In genomic region chr3:111737056-111737711, GRCh38 we compare ENCODE assay signal across 13 cellular contexts.
DNase-seq lines count a peak whose midpoint lies in the region; ATAC-seq and TF ChIP-seq lines count a peak whose summit lies in the region.
"Had no signal": no experiment of that assay in that cellular context is flagged by ENCODE, and none has a peak within 500 bp of the region (broad histone marks: within the 10 kb centered on the region; RNA-seq: fewer than 3 reads in every experiment).

No MANE protein-coding gene starts in this region.

- H3K4me1 ChIP-seq in PC-9 (replicated peaks; ENCODE audit: insufficient read depth) (peaks cover 73% of the 10 kb centered on the region), muscle layer of duodenum (ENCODE audit: control insufficient read depth in 1 of 2, insufficient read depth in 2 of 2, low read length in 2 of 2) (peaks cover 0 to 25% of the 10 kb centered on the region in 2 donors), tibial artery (peaks cover 0 to 57% (median 32%) of the 10 kb centered on the region in 4 donors)
- no peaks in the 10 kb centered on the region for H3K4me1 ChIP-seq in CD8-positive, alpha-beta T cell (ENCODE audit: insufficient read depth, low read length)

- H3K27ac Mint-ChIP-seq in activated naive CD4-positive, alpha-beta T cell treated with anti-CD3 and anti-CD28 coated beads, Interleukin-2, amount 10 ng/mL, durations not matched to agents 7 days and 5 days, result no peak overlapping the region
- H3K27ac Mint-ChIP-seq in CD8-positive, alpha-beta T cell, result no peak overlapping the region
- H3K27ac Mint-ChIP-seq: activated CD4-positive, alpha-beta T cell treated with anti-CD3 and anti-CD28 coated beads, Interleukin-2, amount 10 ng/mL, durations not matched to agents 7 days and 5 days; activated T-helper 17 cell treated with anti-CD3 and anti-CD28 coated beads, Interleukin-2, amount 50 U/mL, for 72 hours; H9 had no signal

- no peaks in the 10 kb centered on the region for H3K9me2 ChIP-seq in PC-9 (ENCODE audit: insufficient read depth)

- H4K20me1 ChIP-seq in PC-9 (ENCODE audit: insufficient read depth), result no peaks in the 10 kb centered on the region

- no peaks in the 10 kb centered on the region for H3K27me3 Mint-ChIP-seq in activated naive CD4-positive, alpha-beta T cell treated with anti-CD3 and anti-CD28 coated beads, Interleukin-2, amount 10 ng/mL, durations not matched to agents 7 days and 5 days
- H3K27me3 Mint-ChIP-seq in CD8-positive, alpha-beta T cell (ENCODE audit: low read depth), result no peaks in the 10 kb centered on the region
- H3K27me3 Mint-ChIP-seq: activated CD4-positive, alpha-beta T cell treated with anti-CD3 and anti-CD28 coated beads, Interleukin-2, amount 10 ng/mL, durations not matched to agents 7 days and 5 days; activated T-helper 17 cell treated with anti-CD3 and anti-CD28 coated beads, Interleukin-2, amount 50 U/mL, for 72 hours had no signal

- H3K4me3 ChIP-seq in PC-9 (no peak overlapping the region), muscle layer of duodenum (ENCODE audit: low read depth in 1 of 2, low read length in 2 of 2) (no peak overlapping the region), tibial artery (no peak overlapping the region)
- H3K4me3 ChIP-seq in CD8-positive, alpha-beta T cell (ENCODE audit: low read depth, low read length), result no peak overlapping the region

- intact Hi-C loops in PC-9 (cut with micrococcal nuclease; ENCODE audit: unreplicated experiment) (loop anchor here (5.0 kb wide), 2 partner anchors 185 to 1810 kb away; no protein-coding TSS in a partner anchor), tibial artery (cut with DNase I; ENCODE audit: low total_unique reads) (loop anchor here (5.0 kb wide), 1 partner anchor 125 kb away; no protein-coding TSS in a partner anchor)
- intact Hi-C loops in CD8-positive, alpha-beta T cell (cut with DNase I, micrococcal nuclease), result no loop called here

- no peak overlapping the region for H3K4me3 Mint-ChIP-seq in activated naive CD4-positive, alpha-beta T cell treated with anti-CD3 and anti-CD28 coated beads, Interleukin-2, amount 10 ng/mL, durations not matched to agents 7 days and 5 days
- H3K4me3 Mint-ChIP-seq in CD8-positive, alpha-beta T cell, result no peak overlapping the region
- H3K4me3 Mint-ChIP-seq: activated CD4-positive, alpha-beta T cell treated with anti-CD3 and anti-CD28 coated beads, Interleukin-2, amount 10 ng/mL, durations not matched to agents 7 days and 5 days; activated T-helper 17 cell treated with anti-CD3 and anti-CD28 coated beads, Interleukin-2, amount 50 U/mL, for 72 hours; H9 had no signal

- no peak overlapping the region for H2AFZ ChIP-seq in PC-9

- CTCF ChIA-PET in PC-9 (lab: Charles Lee), result no interaction called here
- CTCF ChIA-PET in activated naive CD4-positive, alpha-beta T cell treated with anti-CD3 and anti-CD28 coated beads, Interleukin-2, amount 10 ng/mL, durations not matched to agents 7 days and 5 days (lab: Charles Lee), result interaction anchor here (1.3 to 1.4 kb wide), 2 partner anchors 20 to 24 kb away, joined by 3 to 4 read pairs; no protein-coding TSS in a partner anchor
- CTCF ChIA-PET in CD8-positive, alpha-beta T cell (lab: Charles Lee), result no interaction called here

- no TSS peak for BruUV-seq in PC-9 (replicated peaks; lab: Mats Ljungman, UMichigan)

- H3K9me3 ChIP-seq in PC-9 (ENCODE audit: insufficient read depth, low read depth) (no peaks in the 10 kb centered on the region), muscle layer of duodenum (ENCODE audit: control insufficient read depth in 1 of 2, low read length in 2 of 2) (no peaks in the 10 kb centered on the region), tibial artery (no peaks in the 10 kb centered on the region)
- no peaks in the 10 kb centered on the region for H3K9me3 ChIP-seq in CD8-positive, alpha-beta T cell (ENCODE audit: low read length)

- peaks cover 4% of the 10 kb centered on the region for H3K36me3 Mint-ChIP-seq in activated naive CD4-positive, alpha-beta T cell treated with anti-CD3 and anti-CD28 coated beads, Interleukin-2, amount 10 ng/mL, durations not matched to agents 7 days and 5 days
- H3K36me3 Mint-ChIP-seq in CD8-positive, alpha-beta T cell, result no peaks in the 10 kb centered on the region

- H3K4me2 ChIP-seq in PC-9, result no peak overlapping the region

- no peak for DNase-seq in PC-9
- DNase-seq in epithelial cell of prostate (ENCODE audit: low read depth, low spot score), result no peak
- DNase-seq in tibial artery, result peak in 1 of 2 donors; percentile 68
- DNase-seq in A172 (ENCODE audit: low spot score), result no peak
- DNase-seq in stimulated activated CD8-positive, alpha-beta memory T cell treated with anti-CD3 and anti-CD28 coated beads, Interleukin-4, amount 100 ng/mL, for 48 hours, result no peak
- no peak for DNase-seq in activated naive CD4-positive, alpha-beta T cell treated with anti-CD3 and anti-CD28 coated beads, Interleukin-2, amount 10 ng/mL, durations not matched to agents 7 days and 5 days
- no peak for DNase-seq in CD8-positive, alpha-beta T cell
- DNase-seq: activated CD4-positive, alpha-beta T cell treated with anti-CD3 and anti-CD28 coated beads, Interleukin-2, amount 10 ng/mL, durations not matched to agents 7 days and 5 days; caudate nucleus; H9; stimulated activated CD4-positive, alpha-beta T cell treated with anti-CD3 and anti-CD28 coated beads, Interleukin-4, amount 100 ng/mL, for 24 hours had no signal

- H3K27ac ChIP-seq in PC-9 (peak overlapping the region; percentile 91), epithelial cell of prostate (peak overlapping the region; percentile 94), muscle layer of duodenum (ENCODE audit: low read length) (peak overlapping the region; percentile 14), tibial artery (peak overlapping the region; percentile 32 to 76)
- no peak overlapping the region for H3K27ac ChIP-seq in CD8-positive, alpha-beta T cell (ENCODE audit: low read depth, low read length)

- H3K36me3 ChIP-seq in PC-9 (ENCODE audit: low read depth) (no peaks in the 10 kb centered on the region), muscle layer of duodenum (ENCODE audit: control insufficient read depth in 1 of 2, insufficient read depth in 2 of 2, low read length in 2 of 2) (no peaks in the 10 kb centered on the region), tibial artery (no peaks in the 10 kb centered on the region)
- no peaks in the 10 kb centered on the region for H3K36me3 ChIP-seq in CD8-positive, alpha-beta T cell (ENCODE audit: insufficient read depth, low read length)

- H3K9me3 Mint-ChIP-seq in activated naive CD4-positive, alpha-beta T cell treated with anti-CD3 and anti-CD28 coated beads, Interleukin-2, amount 10 ng/mL, durations not matched to agents 7 days and 5 days, result no peaks in the 10 kb centered on the region
- H3K9me3 Mint-ChIP-seq in CD8-positive, alpha-beta T cell, result no peaks in the 10 kb centered on the region
- H3K9me3 Mint-ChIP-seq: activated CD4-positive, alpha-beta T cell treated with anti-CD3 and anti-CD28 coated beads, Interleukin-2, amount 10 ng/mL, durations not matched to agents 7 days and 5 days; activated T-helper 17 cell treated with anti-CD3 and anti-CD28 coated beads, Interleukin-2, amount 50 U/mL, for 72 hours; H9 had no signal

- POLR2A ChIA-PET in PC-9 (lab: Charles Lee; ENCODE audit: unreplicated experiment), result interaction anchor here (0.6 kb wide), 3 partner anchors 59 to 1254 kb away, joined by 3 to 4 read pairs (median 3); partner anchors contain the start of gene GTPBP8
- POLR2A ChIA-PET in CD8-positive, alpha-beta T cell (lab: Charles Lee), result no interaction called here

- peaks cover 43% of the 10 kb centered on the region for H3F3A ChIP-seq in PC-9 (ENCODE audit: insufficient read depth, low read depth)

- ATAC-seq in CD8-positive, alpha-beta T cell, result no peak

- H3K4me1 Mint-ChIP-seq in activated naive CD4-positive, alpha-beta T cell treated with anti-CD3 and anti-CD28 coated beads, Interleukin-2, amount 10 ng/mL, durations not matched to agents 7 days and 5 days, result peaks cover 8% of the 10 kb centered on the region
- H3K4me1 Mint-ChIP-seq in CD8-positive, alpha-beta T cell (ENCODE audit: low read depth), result no peaks in the 10 kb centered on the region
- H3K4me1 Mint-ChIP-seq: H9 had no signal

- TF ChIP-seq CTCF in PC-9 (conservative IDR thresholded peaks at IDR 0.05) (no peak), tibial artery (IDR thresholded peaks at IDR 0.05) (no peak)
- TF ChIP-seq CTCF in CD8-positive, alpha-beta T cell (IDR thresholded peaks at IDR 0.05), result no peak

- H3K79me2 ChIP-seq in PC-9 (ENCODE audit: low read depth), result no peaks in the 10 kb centered on the region

- H3K27me3 ChIP-seq in PC-9 (ENCODE audit: insufficient read depth, low read depth) (no peaks in the 10 kb centered on the region), muscle layer of duodenum (ENCODE audit: low read depth, low read length) (no peaks in the 10 kb centered on the region), tibial artery (no peaks in the 10 kb centered on the region)
- H3K27me3 ChIP-seq in CD8-positive, alpha-beta T cell (ENCODE audit: insufficient read depth, low read length), result no peaks in the 10 kb centered on the region

Comparison
In these comparisons a context has a peak if more than half of its experiments do, and no peak if none do; other contexts are left out.
1. intact Hi-C loops: an anchor here in PC-9 (5.0 kb wide) and tibial artery (5.0 kb wide); none called in CD8-positive, alpha-beta T cell.